In the genomic region with DNA sequence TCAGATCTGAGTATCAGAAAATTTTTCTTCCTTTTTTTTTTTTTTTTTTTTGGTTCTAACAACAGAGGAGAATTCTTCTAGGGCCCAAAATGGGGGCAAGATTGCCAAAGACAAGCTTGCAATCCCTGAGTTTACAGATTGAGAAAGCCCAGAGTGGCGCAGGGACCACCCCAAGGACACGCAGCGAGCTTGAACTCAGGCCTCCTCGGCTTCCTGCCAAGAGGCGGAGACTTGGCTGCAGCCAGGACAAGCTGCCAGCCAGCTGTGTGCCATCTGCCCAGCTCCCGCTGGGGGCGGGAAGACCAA, we compare ENCODE assay signal across 8 cellular contexts. TPM values are rescaled to one million over a fixed set of nuclear protein-coding genes. Genes with fewer than 3 reads are reported as not detected.
A peak's percentile ranks its signal among the peaks of the same experiment; 100 is the strongest.
DNase-seq lines count a peak whose midpoint lies in the region; ATAC-seq and TF ChIP-seq lines count a peak whose summit lies in the region.

No MANE protein-coding gene starts in this region.

- peak overlapping the region; percentile 89 to 94 for H3K27ac Mint-ChIP-seq in T-cell

- H3K27me3 ChIP-seq in gastrocnemius medialis (no peaks in the 10 kb centered on the region), SJCRH30 (no peaks in the 10 kb centered on the region)

- in situ Hi-C loops in gastrocnemius medialis (cut with MboI; ENCODE audit: low sequenced_read_pairs in 4 of 4): no loop called here

- peaks cover 38 to 47% of the 10 kb centered on the region in 2 donors for H3K4me1 ChIP-seq in gastrocnemius medialis
- H3K4me1 ChIP-seq in SJCRH30: peaks cover 13% of the 10 kb centered on the region; the same call in 1 of the 2 replicates

- H3K27me3 Mint-ChIP-seq in T-cell: no peaks in the 10 kb centered on the region

- no peaks in the 10 kb centered on the region for H3K9me3 Mint-ChIP-seq in T-cell

- H3K36me3 ChIP-seq in gastrocnemius medialis (no peaks in the 10 kb centered on the region), SJCRH30 (no peaks in the 10 kb centered on the region)

- H3K4me1 Mint-ChIP-seq in T-cell: peaks cover 41 to 52% (median 44%) of the 10 kb centered on the region in 3 donors

- TF ChIP-seq CTCF in GM12875 (IDR thresholded peaks at IDR 0.05; ENCODE audit: borderline replicate concordance, insufficient read depth, low read depth, low read length): no peak
- no peak for TF ChIP-seq CTCF in fibroblast of pulmonary artery (IDR thresholded peaks at IDR 0.05; ENCODE audit: low read length, missing control alignments)
- TF ChIP-seq CTCF in gastrocnemius medialis (IDR thresholded peaks at IDR 0.05 in 4 of 5, conservative IDR thresholded peaks at IDR 0.05 in 1 of 5): no peak

- CTCF ChIA-PET in T-cell (lab: Charles Lee): interaction anchor here (0.6 to 1.1 kb wide), 9 partner anchors 8 to 888 kb away, joined by 3 to 10 read pairs (median 5); a partner anchor contains a TSS

- DNase-seq in T-cell: no peak
- DNase-seq in fibroblast of pulmonary artery (ENCODE audit: low read depth): no peak
- DNase-seq in gastrocnemius medialis: no peak
- DNase-seq in retina: no peak
- DNase-seq in kidney tubule cell (ENCODE audit: low spot score): no peak
- DNase-seq in middle frontal gyrus (ENCODE audit: extremely low spot score, low spot score): no peak
- no peak for DNase-seq in SJCRH30

- intact Hi-C loops in gastrocnemius medialis (cut with DNase I; ENCODE audit: low total_unique reads): loop anchor here (1.0 kb wide), 3 partner anchors 38 to 230 kb away; a partner anchor contains a TSS

- no peak for ATAC-seq in T-cell (replicated peaks in 1 of 4)
- ATAC-seq in gastrocnemius medialis: no peak

- H3K36me3 Mint-ChIP-seq in T-cell: no peaks in the 10 kb centered on the region

- H3K27ac ChIP-seq in gastrocnemius medialis (peak overlapping the region; percentile 92 to 94 (median 94)), SJCRH30 (no peak overlapping the region)

- H3K4me3 ChIP-seq in GM12875 (ENCODE audit: low read depth, low read length) (peak overlapping the region; percentile 91), fibroblast of pulmonary artery (replicated peaks; ENCODE audit: low read depth, low read length) (peak overlapping the region; percentile 82), gastrocnemius medialis (peak overlapping the region; percentile 64 to 83 (median 72)), SJCRH30 (no peak overlapping the region)

- H3K9me3 ChIP-seq in gastrocnemius medialis: no peaks in the 10 kb centered on the region
- no peaks in the 10 kb centered on the region for H3K9me3 ChIP-seq in SJCRH30 (replicated peaks)

- no peak for TF ChIP-seq POLR2A in gastrocnemius medialis (IDR thresholded peaks at IDR 0.05)

- peak overlapping the region; percentile 80 to 89 (median 85) for H3K4me3 Mint-ChIP-seq in T-cell

- POLR2A ChIA-PET in T-cell (lab: Charles Lee): interaction anchor here (0.6 to 1.1 kb wide), 2 partner anchors 25 to 38 kb away, joined by 6 to 10 read pairs; a partner anchor contains a TSS

RNA-seq across cellular contexts. Expression of a gene that starts 0.5 kb away (rescaled TPM):
- 10 to 100 TPM; 37.6 to 87.0 (median 69.3) TPM for total RNA-seq in T-cell
- total RNA-seq in gastrocnemius medialis: 100 to 1,000 TPM; 145 to 369 (median 249) TPM
- 68.5 and 69.0 TPM in 2 replicates for total RNA-seq in SJCRH30 (2014; rRNA removed; shearing (Covaris generic))

RNA-seq across cellular contexts. Expression of a gene that starts 1.9 kb away (rescaled TPM):
- 10 to 100 TPM in 3 of 5 donors, 1 to 10 TPM in 2; 5.3 to 12.4 (median 11.3) TPM for total RNA-seq in T-cell
- 10 to 100 TPM; 12.2 to 25.0 (median 19.8) TPM for total RNA-seq in gastrocnemius medialis
- 26.4 and 27.2 TPM in 2 replicates for total RNA-seq in SJCRH30 (2014; rRNA removed; shearing (Covaris generic))

RNA-seq across cellular contexts. Expression of a gene that starts 4.2 kb away (rescaled TPM):
- total RNA-seq in T-cell (10 to 100 TPM; 37.3 to 51.7 (median 42.0) TPM), gastrocnemius medialis (10 to 100 TPM; 18.7 to 40.0 (median 27.0) TPM)
- total RNA-seq in SJCRH30 (2014; rRNA removed; shearing (Covaris generic)): 34.2 and 37.5 TPM in 2 replicates

RNA-seq across cellular contexts. Expression of a gene that starts 23.5 kb away (rescaled TPM):
- 1 to 10 TPM in 4 of 5 donors, under 1 TPM in 1; 0.93 to 6.5 (median 2.9) TPM for total RNA-seq in T-cell
- 1 to 10 TPM in 1 of 4 donors, under 1 TPM in 1, not detected in 2; 0.11 to 1.4 TPM for total RNA-seq in gastrocnemius medialis
- 0.49 and 0.66 TPM in 2 replicates for total RNA-seq in SJCRH30 (2014; rRNA removed; shearing (Covaris generic))

RNA-seq across cellular contexts. Expression of a gene that starts 29.5 kb away (rescaled TPM):
- 10 to 100 TPM; 18.3 to 27.4 (median 24.9) TPM for total RNA-seq in T-cell
- 10 to 100 TPM in 2 of 4 donors, 1 to 10 TPM in 2; 6.2 to 24.5 (median 9.9) TPM for total RNA-seq in gastrocnemius medialis
- total RNA-seq in SJCRH30 (2014; rRNA removed; shearing (Covaris generic)): 2.7 and 3.0 TPM in 2 replicates
